ENCODE assay signal across 18 cellular contexts in the genomic region with DNA sequence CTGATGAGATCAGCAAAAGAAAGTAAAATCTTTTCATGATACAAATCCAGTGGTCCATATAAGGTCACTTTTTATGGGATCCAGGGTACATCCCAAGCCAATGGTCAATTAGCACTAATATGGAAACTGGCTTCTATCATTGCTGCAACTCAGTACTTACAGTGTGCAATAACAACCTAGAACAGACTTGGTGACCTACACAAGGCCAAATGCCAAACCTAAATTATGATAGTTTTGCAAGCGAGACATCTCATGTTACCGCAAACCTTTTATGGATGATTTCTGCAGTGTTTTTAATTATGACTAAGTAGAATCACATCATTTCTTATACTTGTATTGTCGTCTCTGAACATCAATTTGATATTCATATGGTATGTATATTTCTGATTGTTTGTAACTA.
"Had no signal": no experiment of that assay in that cellular context is flagged by ENCODE, and none has a peak within 500 bp of the region (broad histone marks: within the 10 kb centered on the region; RNA-seq: fewer than 3 reads in every experiment).

No MANE protein-coding gene starts in this region.

- H3K27me3 ChIP-seq: body of pancreas, colonic mucosa, hepatocyte, ovary, testis, upper lobe of left lung had no signal

- H3K4me1 ChIP-seq: body of pancreas, colonic mucosa, left ventricle myocardium inferior, testis, upper lobe of left lung had no signal

- H3K4me3 ChIP-seq: body of pancreas, colonic mucosa, hepatocyte, left ventricle myocardium inferior, neural progenitor cell, ovary, testis, upper lobe of left lung had no signal

- H3K27ac ChIP-seq: body of pancreas, colonic mucosa, hepatocyte, left ventricle myocardium inferior, neural progenitor cell, ovary, testis, upper lobe of left lung had no signal

- H3K9me3 ChIP-seq: body of pancreas, colonic mucosa, left ventricle myocardium inferior, testis, upper lobe of left lung had no signal

- DNase-seq: activated CD4-positive, alpha-beta T cell treated with anti-CD3 and anti-CD28 coated beads for 4 hours; activated CD8-positive, alpha-beta T cell treated with anti-CD3 and anti-CD28 coated beads for 36 hours; activated effector memory CD4-positive, alpha-beta T cell treated with anti-CD3 and anti-CD28 coated beads, Interleukin-2, amount 50 U/mL, for 16 hours; activated T-cell treated with anti-CD3 and anti-CD28 coated beads, Interleukin-2, amount 50 U/mL, for 4 hours; amygdala; body of pancreas; caudate nucleus; colonic mucosa; left ventricle myocardium inferior; naive B cell; ovary; stimulated activated CD4-positive, alpha-beta T cell treated with anti-CD3 and anti-CD28 coated beads, Interleukin-1b, Interleukin-23, amount 100 ng/mL, for 48 hours; stimulated activated naive CD8-positive, alpha-beta T cell treated with anti-CD3 and anti-CD28 coated beads, Interleukin-15, amount 100 ng/mL, for 72 hours; T-helper 2 cell; testis; upper lobe of left lung had no signal

- H3K36me3 ChIP-seq: colonic mucosa, left ventricle myocardium inferior, neural progenitor cell, ovary, upper lobe of left lung had no signal
